Comparison of ENCODE assay signal across 8 cellular contexts in the genomic region with DNA sequence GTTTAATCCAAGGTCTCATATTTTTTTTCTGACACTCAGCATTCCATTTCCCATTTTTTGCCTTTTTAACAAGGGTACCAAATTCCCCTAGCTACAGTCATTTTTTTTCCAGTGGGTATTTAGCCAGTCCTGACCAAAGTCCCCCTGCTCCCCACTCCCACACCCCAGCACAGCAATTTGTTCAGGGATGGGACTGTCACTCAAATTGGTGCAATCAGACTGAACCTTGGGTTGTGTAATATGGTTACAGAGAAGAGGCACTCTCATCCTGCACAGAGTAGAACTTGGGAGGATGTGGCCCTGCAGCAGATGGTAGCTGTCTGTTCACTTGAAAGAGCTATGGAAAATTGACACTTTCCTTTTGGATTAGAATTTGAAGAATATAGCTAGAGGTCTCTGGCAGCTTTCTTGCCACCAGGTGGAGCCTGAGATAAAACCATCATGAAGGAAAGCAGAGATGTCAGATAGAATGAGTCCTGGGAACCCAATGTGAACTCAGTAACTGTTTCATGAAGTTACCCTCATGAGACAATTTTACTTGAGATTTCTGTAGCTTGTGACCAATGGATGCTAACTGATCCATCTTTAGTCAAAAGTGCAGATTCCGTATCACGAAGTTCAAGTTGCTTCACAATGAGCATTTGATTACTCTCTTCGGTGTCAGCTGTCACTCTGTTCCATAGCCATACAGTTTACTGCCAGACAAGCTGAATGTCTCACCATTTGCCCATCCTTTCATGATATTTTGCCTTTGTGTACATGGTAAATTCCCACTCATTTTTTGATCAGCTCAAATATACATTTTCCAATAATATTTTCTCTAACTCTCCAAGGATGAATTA.
A peak's percentile ranks its signal among the peaks of the same experiment; 100 is the strongest.
DNase-seq lines count a peak whose midpoint lies in the region; ATAC-seq and TF ChIP-seq lines count a peak whose summit lies in the region.

No MANE protein-coding gene starts in this region.

- DNase-seq in AG04449 (ENCODE audit: low read depth, low spot score) = peak; percentile 9
- DNase-seq in NCI-H1092 (lab: John Stamatoyannopoulos, UW) = peak; percentile 15
- DNase-seq in kidney glomerular epithelial cell (lab: John Stamatoyannopoulos, UW) = peak; percentile 43
- DNase-seq in GF-D8 (lab: John Stamatoyannopoulos, UW) = no peak
- DNase-seq in activated CD8-positive, alpha-beta memory T cell treated with anti-CD3 and anti-CD28 coated beads, Interleukin-2, amount 50 U/mL, for 4 hours = no peak

- CTCF ChIA-PET in AG04449 (lab: Yijun Ruan, JAX) = interaction anchor here (0.8 to 4.2 kb wide), 22 partner anchors 9 to 904 kb away, joined by 3 to 43 read pairs (median 4); no protein-coding TSS in a partner anchor

- H3K4me3 ChIP-seq in AG04449 (ENCODE audit: low read depth, low read length) = no peak overlapping the region
- no peak overlapping the region for H3K4me3 ChIP-seq in WI38 (ENCODE audit: low read depth, low read length)

- POLR2A ChIA-PET in AG04449 (lab: Yijun Ruan, JAX) = no interaction called here

- ATAC-seq in GM18861 (IDR thresholded peaks at IDR 0.05; ENCODE audit: unreplicated experiment) (peak; percentile 57), HG02763 (IDR thresholded peaks at IDR 0.05; ENCODE audit: unreplicated experiment) (no peak)

- TF ChIP-seq CTCF in AG04449 (IDR thresholded peaks at IDR 0.05; ENCODE audit: insufficient read depth, low read length, missing control alignments) (peak; percentile 55), WI38 (IDR thresholded peaks at IDR 0.05; ENCODE audit: low read depth, low read length) (peak; percentile 57; the same call in 1 of the 2 replicates)

Comparison
In these comparisons a context has a peak if more than half of its experiments do, and no peak if none do; other contexts are left out.
1. DNase-seq: peak in AG04449 (single experiment), NCI-H1092 (single experiment) and kidney glomerular epithelial cell (single experiment); none in GF-D8 (single experiment) and activated CD8-positive, alpha-beta memory T cell treated with anti-CD3 and anti-CD28 coated beads, Interleukin-2, amount 50 U/mL, for 4 hours (single experiment).